Comparison of ENCODE assay signal across 28 cellular contexts in the genomic region with DNA sequence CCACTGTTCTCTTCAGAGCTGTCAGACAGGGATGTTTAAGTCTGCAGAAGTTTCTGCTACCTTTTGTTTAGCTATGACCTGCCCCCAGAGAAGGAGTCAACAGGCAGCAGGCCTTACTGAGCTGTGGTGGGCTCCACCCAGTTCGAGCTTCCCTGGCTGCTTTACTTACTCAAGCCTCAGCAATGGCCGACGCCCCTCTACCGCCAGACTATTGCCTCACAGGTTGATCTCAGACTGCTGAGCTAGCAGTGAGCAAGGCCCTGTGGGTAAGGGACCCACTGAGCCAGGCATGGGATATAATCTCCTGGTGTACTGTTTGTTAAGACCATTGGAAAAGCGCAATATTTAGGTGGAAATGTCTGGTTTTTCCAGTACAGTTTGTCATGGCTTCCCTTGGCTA.
"Had no signal": no experiment of that assay in that cellular context is flagged by ENCODE, and none has a peak within 500 bp of the region (broad histone marks: within the 10 kb centered on the region; RNA-seq: fewer than 3 reads in every experiment).

No MANE protein-coding gene starts in this region.

- H3K27ac ChIP-seq: adrenal gland, SJSA1 had no signal

- H3K27me3 ChIP-seq: adrenal gland, SJSA1 had no signal

- H3K4me3 ChIP-seq: adrenal gland, K562, SJSA1 had no signal

- H3K36me3 ChIP-seq: adrenal gland, SJSA1 had no signal

- ATAC-seq: activated CD4-positive, alpha-beta T cell treated with anti-CD3 and anti-CD28 coated beads for 36 hours; activated CD4-positive, CD25-positive, alpha-beta regulatory T cell treated with anti-CD3 and anti-CD28 coated beads, Interleukin-2, amount 50 U/mL, for 24 hours; activated CD8-positive, alpha-beta T cell treated with anti-CD3 and anti-CD28 coated beads, Interleukin-2, amount 10 ng/mL, durations not matched to agents 7 days and 5 days; activated naive CD4-positive, alpha-beta T cell treated with anti-CD3 and anti-CD28 coated beads, Interleukin-2, amount 50 U/mL, for 72 hours; K562; Panc1; WTC11 had no signal

- H3K9ac ChIP-seq: SK-N-SH had no signal

- H3K4me2 ChIP-seq: SK-N-SH had no signal

- H3K9me3 ChIP-seq: adrenal gland, SJSA1, SK-N-SH had no signal

- DNase-seq: activated CD4-positive, alpha-beta T cell treated with anti-CD3 and anti-CD28 coated beads for 36 hours; activated CD4-positive, alpha-beta T cell treated with anti-CD3 and anti-CD28 coated beads, Interleukin-2, amount 10 ng/mL, durations not matched to agents 7 days and 5 days; activated CD4-positive, alpha-beta T cell treated with anti-CD3 and anti-CD28 coated beads, Interleukin-2, amount 50 U/mL, for 48 hours; activated CD8-positive, alpha-beta T cell treated with anti-CD3 and anti-CD28 coated beads, Interleukin-2, amount 10 ng/mL, durations not matched to agents 7 days and 5 days; activated gamma-delta T cell; activated naive CD4-positive, alpha-beta T cell treated with Interleukin-2 at 50 U/mL for 16 hours; activated T-cell treated with anti-CD3 and anti-CD28 coated beads, Interleukin-2, amount 50 U/mL, for 24 hours; adrenal gland; anterior cingulate cortex; caudate nucleus; IMR-90; NCI-H1048; NCI-H1436 treated with DMSO at 0.1 percent for 48 hours; NCI-H1694 treated with DMSO at 0.1 percent for 48 hours; NCI-H2029 treated with DMSO at 0.1 percent for 48 hours; NCI-H2107; NCI-H2171; NCI-H510A treated with DMSO at 0.1 percent for 48 hours; NCI-H526 treated with DMSO at 0.1 percent for 48 hours; SHP77 treated with DMSO at 0.1 percent for 48 hours; SK-N-SH had no signal

- H3K4me1 ChIP-seq: adrenal gland, SJSA1 had no signal

- FAIRE-seq: bronchial epithelial cell, K562 had no signal
